8 cellular contexts compared by ENCODE assay signal in genomic region chr2:135709992-135710391, GRCh38. TPM values are rescaled to one million over a fixed set of nuclear protein-coding genes. Genes with fewer than 3 reads are reported as not detected.
DNase-seq lines count a peak whose midpoint lies in the region; ATAC-seq and TF ChIP-seq lines count a peak whose summit lies in the region.

No MANE protein-coding gene starts in this region.

- no peak overlapping the region for H3K27ac Mint-ChIP-seq in activated naive CD4-positive, alpha-beta T cell treated with anti-CD3 and anti-CD28 coated beads for 36 hours
- H3K27ac Mint-ChIP-seq in progenitor cell of endocrine pancreas = no peak overlapping the region

- peaks cover 6% of the 10 kb centered on the region for H3K36me3 Mint-ChIP-seq in activated naive CD4-positive, alpha-beta T cell treated with anti-CD3 and anti-CD28 coated beads for 36 hours (ENCODE audit: low read depth)
- peaks cover 12% of the 10 kb centered on the region for H3K36me3 Mint-ChIP-seq in progenitor cell of endocrine pancreas (ENCODE audit: insufficient read depth)

- H3K27me3 ChIP-seq in vagina = no peaks in the 10 kb centered on the region

- intact Hi-C loops in activated naive CD4-positive, alpha-beta T cell treated with anti-CD3 and anti-CD28 coated beads for 36 hours (cut with micrococcal nuclease) = loop anchor here (1.0 to 5.0 kb wide), 5 partner anchors 179 to 721 kb away; partner anchors contain the start of genes R3HDM1 and ZRANB3
- intact Hi-C loops in vagina (cut with DNase I) = no loop called here

- no peaks in the 10 kb centered on the region for H3K9me3 Mint-ChIP-seq in activated naive CD4-positive, alpha-beta T cell treated with anti-CD3 and anti-CD28 coated beads for 36 hours
- no peaks in the 10 kb centered on the region for H3K9me3 Mint-ChIP-seq in progenitor cell of endocrine pancreas (ENCODE audit: low read depth)

- no peak overlapping the region for H3K4me3 Mint-ChIP-seq in activated naive CD4-positive, alpha-beta T cell treated with anti-CD3 and anti-CD28 coated beads for 36 hours
- H3K4me3 Mint-ChIP-seq in progenitor cell of endocrine pancreas (ENCODE audit: low read depth) = no peak overlapping the region

- H3K27ac ChIP-seq in vagina = no peak overlapping the region

- TF ChIP-seq CTCF in progenitor cell of endocrine pancreas (IDR thresholded peaks at IDR 0.05; ENCODE audit: unreplicated experiment) (peak; percentile 96), vagina (IDR thresholded peaks at IDR 0.05) (peak; percentile 85 to 97 (median 85))

- no peaks in the 10 kb centered on the region for H3K4me1 Mint-ChIP-seq in activated naive CD4-positive, alpha-beta T cell treated with anti-CD3 and anti-CD28 coated beads for 36 hours (ENCODE audit: low read depth)
- H3K4me1 Mint-ChIP-seq in progenitor cell of endocrine pancreas (ENCODE audit: low read depth) = no peaks in the 10 kb centered on the region

- H3K9me3 ChIP-seq in vagina = no peaks in the 10 kb centered on the region

- no peak for TF ChIP-seq POLR2A in vagina (IDR thresholded peaks at IDR 0.05)

- H3K4me1 ChIP-seq in vagina = no peaks in the 10 kb centered on the region

- no peak overlapping the region for H3K4me3 ChIP-seq in vagina

- H3K27me3 Mint-ChIP-seq in activated naive CD4-positive, alpha-beta T cell treated with anti-CD3 and anti-CD28 coated beads for 36 hours (ENCODE audit: low read depth) = no peaks in the 10 kb centered on the region
- H3K27me3 Mint-ChIP-seq in progenitor cell of endocrine pancreas = no peaks in the 10 kb centered on the region

- ATAC-seq in HG03460 (IDR thresholded peaks at IDR 0.05; ENCODE audit: unreplicated experiment) = peak; percentile 61

- DNase-seq in NCI-H1436 (lab: John Stamatoyannopoulos, UW) (peak; percentile 27), NCI-H1436 treated with DMSO at 0.1 percent for 48 hours (lab: John Stamatoyannopoulos, UW) (no peak), SK-N-DZ (ENCODE audit: low spot score) (peak; percentile 21), glomerular visceral epithelial cell (ENCODE audit: extremely low spot score) (peak; percentile 62), progenitor cell of endocrine pancreas (ENCODE audit: low spot score, unreplicated experiment) (peak; percentile 53), vagina (ENCODE audit: extremely low spot score in 2 of 2) (no peak)
- DNase-seq in activated naive CD4-positive, alpha-beta T cell treated with anti-CD3 and anti-CD28 coated beads for 36 hours = peak; percentile 82

- CTCF ChIA-PET in activated naive CD4-positive, alpha-beta T cell treated with anti-CD3 and anti-CD28 coated beads for 36 hours (lab: Charles Lee) = interaction anchor here (0.5 to 4.3 kb wide), 27 partner anchors 13 to 722 kb away, joined by 3 to 36 read pairs (median 4); partner anchors contain the start of genes R3HDM1 and ZRANB3

- H3K36me3 ChIP-seq in vagina = peaks cover 0 to 3% of the 10 kb centered on the region in 2 donors

RNA-seq across cellular contexts. Expression of gene UBXN4, which starts 31.7 kb away (rescaled TPM):
- 47.9 TPM in 2 replicates for polyA plus RNA-seq in SK-N-DZ (2014; cell fraction: cytosol; rRNA removed)
- 123 and 153 TPM in 2 replicates for polyA plus RNA-seq in SK-N-DZ (2014; cell fraction: nucleus; rRNA removed)
- 100 to 1,000 TPM; 100 to 105 TPM for total RNA-seq in activated naive CD4-positive, alpha-beta T cell treated with anti-CD3 and anti-CD28 coated beads for 36 hours
- total RNA-seq in progenitor cell of endocrine pancreas (140 and 143 TPM in 2 replicates), vagina (51.6 TPM)

Comparison
In these comparisons a context has a peak if more than half of its experiments do, and no peak if none do; other contexts are left out.
1. DNase-seq: peak in NCI-H1436 (single experiment), SK-N-DZ (single experiment), activated naive CD4-positive, alpha-beta T cell treated with anti-CD3 and anti-CD28 coated beads for 36 hours (single experiment), glomerular visceral epithelial cell (single experiment) and progenitor cell of endocrine pancreas (single experiment); none in NCI-H1436 treated with DMSO at 0.1 percent for 48 hours (single experiment) and vagina (0 of 2).